In the genomic region with DNA sequence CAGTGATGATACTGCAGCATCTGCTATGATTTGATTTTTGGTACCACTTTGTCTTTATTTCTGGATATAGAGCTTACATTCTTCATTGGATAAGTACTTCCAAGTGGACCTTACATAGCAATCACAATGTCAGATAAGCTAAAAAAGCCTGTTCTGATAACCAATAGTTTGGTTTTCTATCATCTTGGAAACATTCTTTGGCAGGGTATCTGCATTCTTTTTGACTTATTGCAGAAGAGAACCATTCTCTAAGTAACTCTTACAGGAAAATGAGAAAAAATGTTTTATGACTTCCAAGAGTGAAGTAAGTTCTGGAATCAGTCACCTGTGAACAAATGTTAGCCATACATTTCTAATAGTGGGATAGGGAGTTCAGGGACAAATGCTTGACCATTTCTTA, we compare ENCODE assay signal across 24 cellular contexts.
"Had no signal": no experiment of that assay in that cellular context is flagged by ENCODE, and none has a peak within 500 bp of the region (broad histone marks: within the 10 kb centered on the region; RNA-seq: fewer than 3 reads in every experiment).

No MANE protein-coding gene starts in this region.

- ATAC-seq: Right ventricle myocardium inferior, SK-N-SH treated with all-trans-retinoic acid at 6 μM for 48 hours had no signal

- DNase-seq: KBM-7, MV-4-11, NCI-H1048, NCI-H1105, NCI-H1417, NCI-H1436 treated with DMSO at 0.1 percent for 48 hours, NCI-H1694 treated with DMSO at 0.1 percent for 48 hours, NCI-H1930, NCI-H2081, NCI-H2107, NCI-H2227 treated with DMSO at 0.1 percent for 48 hours, NCI-H446, NCI-H510A, NCI-H524 treated with DMSO at 0.1 percent for 48 hours, NCI-H69, NCI-H774, PC-9, Peyer's patch, SHP77 treated with DMSO at 0.1 percent for 48 hours, SJCRH30 had no signal

- H3K4me3 ChIP-seq: PC-9, Peyer's patch, SJCRH30 had no signal

- H2AFZ ChIP-seq: PC-9 had no signal

- H3K36me3 ChIP-seq: Peyer's patch, SJCRH30 had no signal

- H3K27ac ChIP-seq: HL-60, PC-9, Peyer's patch, SJCRH30 had no signal

- H3K9me3 ChIP-seq: Peyer's patch had no signal

- FAIRE-seq: HTR-8/SVneo had no signal

- H3K4me2 ChIP-seq: PC-9 had no signal

- H3K27me3 ChIP-seq: Peyer's patch, SJCRH30 had no signal

- H3K4me1 ChIP-seq: Peyer's patch had no signal
